ENCODE assay signal across 6 cellular contexts in the genomic region with DNA sequence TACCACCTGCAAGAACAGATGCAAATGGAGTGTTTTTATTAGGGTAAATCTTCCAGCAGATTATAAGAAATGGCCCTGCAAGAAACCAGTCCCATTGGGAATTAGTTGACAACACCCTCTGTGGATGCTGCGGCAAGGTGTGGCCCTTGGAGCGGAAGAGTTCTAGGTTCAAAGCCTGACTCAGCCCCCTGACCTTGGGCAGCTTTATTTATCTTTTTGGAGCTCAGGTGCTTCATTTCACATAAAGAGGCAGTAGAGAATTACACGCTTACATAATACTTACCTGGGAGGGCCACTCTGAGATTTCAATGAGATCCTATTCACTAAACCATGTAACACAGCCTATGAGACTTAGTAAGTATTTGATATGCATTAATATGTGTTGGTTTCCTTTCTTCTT.
"Had no signal": no experiment of that assay in that cellular context is flagged by ENCODE, and none has a peak within 500 bp of the region (broad histone marks: within the 10 kb centered on the region; RNA-seq: fewer than 3 reads in every experiment).

No MANE protein-coding gene starts in this region.

- H3K27ac ChIP-seq: HL-60 had no signal

- DNase-seq: IMR-90, KBM-7 had no signal

- ATAC-seq: K562 had no signal

- FAIRE-seq: HTR-8/SVneo, K562 had no signal

- H3K27me3 Mint-ChIP-seq: IgD-negative memory B cell had no signal

- H3K4me1 Mint-ChIP-seq: IgD-negative memory B cell had no signal

- H3K4me3 Mint-ChIP-seq: IgD-negative memory B cell had no signal

- H3K36me3 Mint-ChIP-seq: IgD-negative memory B cell had no signal

- H3K4me3 ChIP-seq: K562 had no signal
